ENCODE assay signal across 8 cellular contexts in genomic region chr12:68746572-68747180, GRCh38. TPM values are rescaled to one million over a fixed set of nuclear protein-coding genes. Genes with fewer than 3 reads are reported as not detected.
A peak's percentile ranks its signal among the peaks of the same experiment; 100 is the strongest.
DNase-seq lines count a peak whose midpoint lies in the region; ATAC-seq and FAIRE-seq lines count a peak whose summit lies in the region.

No MANE protein-coding gene starts in this region.

- no peak for FAIRE-seq in urothelium cell line (lab: Jason Lieb, UNC)

- no peaks in the 10 kb centered on the region for H3K9me3 Mint-ChIP-seq in activated naive CD4-positive, alpha-beta T cell treated with anti-CD3 and anti-CD28 coated beads, Interleukin-2, amount 50 U/mL, for 72 hours

- DNase-seq in COR-L47 (lab: John Stamatoyannopoulos, UW) (peak; percentile 7), HK-2 (ENCODE audit: unreplicated experiment) (peak; percentile 62), RPMI7951 (ENCODE audit: low read depth) (peak; percentile 71), head of caudate nucleus (peak; percentile 32 to 82 (median 64)), nucleus accumbens (lab: John Stamatoyannopoulos, UW) (peak in 41 of 56 donors; percentile 10 to 73 (median 50)), urothelium cell line (ENCODE audit: low spot score) (peak; percentile 51)
- DNase-seq in activated naive CD4-positive, alpha-beta T cell treated with anti-CD3 and anti-CD28 coated beads, Interleukin-2, amount 50 U/mL, for 72 hours (ENCODE audit: low spot score in 2 of 2), result peak; percentile 27 to 78

- H3K27ac Mint-ChIP-seq in activated naive CD4-positive, alpha-beta T cell treated with anti-CD3 and anti-CD28 coated beads, Interleukin-2, amount 50 U/mL, for 72 hours, result peak overlapping the region; percentile 95 to 98

- ATAC-seq in GM21360 (IDR thresholded peaks at IDR 0.05; ENCODE audit: unreplicated experiment), result peak; percentile 30
- peak; percentile 33 to 68 for ATAC-seq in activated naive CD4-positive, alpha-beta T cell treated with anti-CD3 and anti-CD28 coated beads, Interleukin-2, amount 50 U/mL, for 72 hours

- intact Hi-C loops in head of caudate nucleus (cut with DNase I), result loop anchor here (2.0 to 5.0 kb wide), 2 partner anchors 59 to 62 kb away; partner anchors contain the start of genes MDM2 and NUP107

- peaks cover 9% of the 10 kb centered on the region in 2 donors for H3K36me3 Mint-ChIP-seq in activated naive CD4-positive, alpha-beta T cell treated with anti-CD3 and anti-CD28 coated beads, Interleukin-2, amount 50 U/mL, for 72 hours

RNA-seq across cellular contexts. Expression of gene SLC35E3, which starts 0.7 kb away (rescaled TPM):
- total RNA-seq in RPMI7951 (2014; rRNA removed; shearing (Covaris generic)), result 1.8 and 2.4 TPM in 2 replicates
- 1 to 10 TPM; 5.3 to 9.4 TPM for total RNA-seq in activated naive CD4-positive, alpha-beta T cell treated with anti-CD3 and anti-CD28 coated beads, Interleukin-2, amount 50 U/mL, for 72 hours

RNA-seq across cellular contexts. Expression of gene NUP107, which starts 59.9 kb away (rescaled TPM):
- 88.5 and 130 TPM in 2 replicates for total RNA-seq in RPMI7951 (2014; rRNA removed; shearing (Covaris generic))
- 100 to 1,000 TPM; 156 to 159 TPM for total RNA-seq in activated naive CD4-positive, alpha-beta T cell treated with anti-CD3 and anti-CD28 coated beads, Interleukin-2, amount 50 U/mL, for 72 hours

Comparison
In these comparisons a context has a peak if more than half of its experiments do, and no peak if none do; other contexts are left out.
1. Peak in every context shown above with its lines: DNase-seq and ATAC-seq.
2. DNase-seq: peak in every context shown above with its lines; median percentile 71 in RPMI7951; 64 in head of caudate nucleus; 62 in HK-2; 52 in activated naive CD4-positive, alpha-beta T cell treated with anti-CD3 and anti-CD28 coated beads, Interleukin-2, amount 50 U/mL, for 72 hours; 51 in urothelium cell line; 50 in nucleus accumbens; 7 in COR-L47.